ENCODE assay signal across 1 cellular context in genomic region chr12:107319536-107320030, GRCh38.
A peak's percentile ranks its signal among the peaks of the same experiment; 100 is the strongest.
TF ChIP-seq lines count a peak whose summit lies in the region.

No MANE protein-coding gene starts in this region.

TF ChIP-seq in HepG2, 621 proteins besides CTCF, POLR2A, EP300 and RAD21 (continued from another document):
- TF ChIP-seq ZNF687 (CRISPR knock-in tag; IDR thresholded peaks at IDR 0.05) (peak; percentile 3; the same call in 1 of the 2 replicates), FOXJ3 (CRISPR knock-in tag; IDR thresholded peaks at IDR 0.05; ENCODE audit: borderline replicate concordance) (no peak), ZFY (CRISPR knock-in tag; IDR thresholded peaks at IDR 0.05) (peak; percentile 33; the same call in 1 of the 2 replicates), PHF8 (CRISPR knock-in tag; IDR thresholded peaks at IDR 0.05) (peak; percentile 6; the same call in 1 of the 2 replicates), SIX4 (CRISPR knock-in tag; IDR thresholded peaks at IDR 0.05) (no peak)
